ENCODE assay signal across 8 cellular contexts in the genomic region with DNA sequence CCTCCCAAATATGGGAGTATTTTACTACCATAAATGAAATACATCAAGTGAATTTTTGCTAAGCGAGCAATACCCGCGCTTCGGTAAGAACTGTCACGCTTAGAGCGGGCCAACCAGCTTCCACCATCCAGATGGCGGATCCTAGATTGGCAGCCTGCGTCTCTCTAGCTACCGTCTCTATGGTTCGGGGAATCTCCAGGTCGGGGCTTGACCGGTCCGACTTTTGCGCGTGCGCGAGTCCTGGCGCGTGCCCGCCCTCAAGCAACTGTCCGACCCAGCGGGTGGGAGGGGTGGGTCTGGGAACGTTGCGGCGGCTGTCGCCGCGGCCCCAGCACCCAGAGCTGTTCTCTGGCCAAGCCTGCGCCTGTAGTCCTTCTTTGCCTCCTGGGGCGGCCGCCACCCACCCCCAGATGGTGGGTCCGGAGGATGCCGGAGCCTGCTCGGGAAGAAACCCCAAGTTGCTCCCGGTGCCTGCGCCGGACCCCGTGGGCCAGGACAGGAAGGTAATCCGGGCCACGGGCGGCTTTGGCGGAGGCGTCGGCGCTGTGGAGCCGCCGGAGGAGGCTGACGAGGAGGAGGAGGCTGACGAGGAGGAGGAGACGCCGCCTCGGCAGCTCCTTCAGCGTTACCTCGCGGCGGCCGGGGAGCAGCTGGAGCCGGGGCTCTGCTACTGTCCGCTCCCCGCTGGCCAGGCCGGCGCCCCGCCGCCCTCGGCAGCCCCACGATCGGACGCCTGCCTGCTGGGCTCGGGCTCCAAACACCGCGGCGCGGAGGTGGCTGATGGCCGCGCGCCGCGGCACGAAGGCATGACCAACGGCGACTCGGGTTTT. TPM values are rescaled to one million over a fixed set of nuclear protein-coding genes. Genes with fewer than 3 reads are reported as not detected.
DNase-seq lines count a peak whose midpoint lies in the region; ATAC-seq and TF ChIP-seq lines count a peak whose summit lies in the region.

A gene (plus strand): TSS at position 338 of the 830 bp plus-strand sequence. CDS start 73 bp downstream, at position 411.

- H3K27ac Mint-ChIP-seq in CD14-positive monocyte (peak within 1 kb of the TSS; percentile 37 to 96 (median 95)), endothelial cell (ENCODE audit: unreplicated experiment) (peak within 1 kb of the TSS; percentile 38), memory B cell (peak within 1 kb of the TSS; percentile 92)

- H3K36me3 Mint-ChIP-seq in CD14-positive monocyte (peaks cover 0 to 3% of the 10 kb centered on the region in 2 donors), endothelial cell (ENCODE audit: low read depth, unreplicated experiment) (peaks cover 7% of the 10 kb centered on the region), memory B cell (no peaks in the 10 kb centered on the region)

- peak; percentile 53 for TF ChIP-seq POLR2A in GM19193 (IDR thresholded peaks at IDR 0.05; ENCODE audit: extremely low read depth, insufficient read depth, insufficient read length)

- peak; percentile 76 for ATAC-seq in HG03196 (IDR thresholded peaks at IDR 0.05; ENCODE audit: unreplicated experiment)
- peak; percentile 57 for ATAC-seq in memory B cell (ENCODE audit: low read depth)

- DNase-seq in CD14-positive monocyte (ENCODE audit: low spot score) (peak; percentile 77), NCI-H345 (lab: John Stamatoyannopoulos, UW) (peak; percentile 91), endothelial cell (ENCODE audit: low spot score) (peak; percentile 93), memory B cell (ENCODE audit: low spot score in 2 of 2) (peak; percentile 42 to 67)
- DNase-seq in activated CD4-positive, alpha-beta T cell treated with anti-CD3 and anti-CD28 coated beads, Interleukin-2, amount 50 U/mL, for 48 hours = peak; percentile 43 to 55
- peak; percentile 63 for DNase-seq in stimulated activated CD8-positive, alpha-beta memory T cell treated with anti-CD3 and anti-CD28 coated beads, Interleukin-4, amount 100 ng/mL, for 48 hours

- no peak for TF ChIP-seq CTCF in CD14-positive monocyte (IDR thresholded peaks at IDR 0.05)
- TF ChIP-seq CTCF in endothelial cell (IDR thresholded peaks at IDR 0.05; ENCODE audit: unreplicated experiment) = no peak

- H3K4me1 Mint-ChIP-seq in CD14-positive monocyte (peaks cover 19% of the 10 kb centered on the region), endothelial cell (ENCODE audit: unreplicated experiment) (peaks cover 2% of the 10 kb centered on the region), memory B cell (peaks cover 6% of the 10 kb centered on the region)

- H3K4me3 Mint-ChIP-seq in CD14-positive monocyte = peak within 1 kb of the TSS; percentile 84 to 91
- H3K4me3 Mint-ChIP-seq in endothelial cell (ENCODE audit: unreplicated experiment) = peak within 1 kb of the TSS; percentile 87
- H3K4me3 Mint-ChIP-seq in memory B cell = peak within 1 kb of the TSS; percentile 91

- peaks cover 7 to 15% (median 11%) of the 10 kb centered on the region in 7 donors for H3K9me3 Mint-ChIP-seq in CD14-positive monocyte
- no peaks in the 10 kb centered on the region for H3K9me3 Mint-ChIP-seq in endothelial cell (ENCODE audit: unreplicated experiment)
- no peaks in the 10 kb centered on the region for H3K9me3 Mint-ChIP-seq in memory B cell

- intact Hi-C loops in CD14-positive monocyte (cut with micrococcal nuclease) = loop anchor here in 1 of 2 donors (5.0 kb wide), 1 partner anchor 40 kb away; a partner anchor contains a TSS

- peaks cover 43 to 50% (median 47%) of the 10 kb centered on the region in 3 donors for H3K27me3 Mint-ChIP-seq in CD14-positive monocyte (ENCODE audit: low read depth in 3 of 3)
- peaks cover 11% of the 10 kb centered on the region for H3K27me3 Mint-ChIP-seq in endothelial cell (ENCODE audit: unreplicated experiment)
- no peaks in the 10 kb centered on the region for H3K27me3 Mint-ChIP-seq in memory B cell

RNA-seq across cellular contexts. Expression of the gene that starts here (rescaled TPM):
- 1 to 10 TPM; 3.1 to 3.4 TPM for polyA plus RNA-seq in CD14-positive monocyte
- 9.3 TPM for total RNA-seq in endothelial cell (ENCODE audit: unreplicated experiment)

Comparison
In these comparisons a context has a peak if more than half of its experiments do, and no peak if none do; other contexts are left out.
1. Peak in every context shown above with its lines: DNase-seq and ATAC-seq.
2. H3K27ac Mint-ChIP-seq: peak in every context shown above with its lines; median percentile 95 in CD14-positive monocyte; 92 in memory B cell; 38 in endothelial cell.